Comparison of ENCODE assay signal across 2 cellular contexts in genomic region chr2:233423436-233423860, GRCh38.
TF ChIP-seq lines count a peak whose summit lies in the region.

No MANE protein-coding gene starts in this region.

TF ChIP-seq in IMR-90, 13 proteins besides CTCF, POLR2A, EP300 and RAD21:
- TF ChIP-seq BHLHE40 (IDR thresholded peaks at IDR 0.05; ENCODE audit: low read depth, low read length) (no peak), ELK1 (IDR thresholded peaks at IDR 0.05; ENCODE audit: borderline replicate concordance, low read depth, low read length) (no peak), RFX5 (IDR thresholded peaks at IDR 0.05; ENCODE audit: low read depth, low read length) (no peak), MAZ (IDR thresholded peaks at IDR 0.05; ENCODE audit: borderline replicate concordance, low read depth, low read length) (no peak), RCOR1 (IDR thresholded peaks at IDR 0.05; ENCODE audit: insufficient replicate concordance, low read length) (no peak), USF2 (IDR thresholded peaks at IDR 0.05; ENCODE audit: low read depth, low read length) (no peak), CHD1 (IDR thresholded peaks at IDR 0.05; ENCODE audit: low read depth, low read length) (no peak), MXI1 (IDR thresholded peaks at IDR 0.05; ENCODE audit: borderline replicate concordance, low read depth, low read length) (no peak), CEBPB (IDR thresholded peaks at IDR 0.05; ENCODE audit: low read depth, low read length) (no peak), SMC3 (IDR thresholded peaks at IDR 0.05; ENCODE audit: low read depth, low read length) (no peak), MAFK (IDR thresholded peaks at IDR 0.05; ENCODE audit: low read depth, low read length) (no peak), NFE2L2 (IDR thresholded peaks at IDR 0.05; ENCODE audit: low read depth, low read length) (no peak), FOS (IDR thresholded peaks at IDR 0.05; ENCODE audit: low read depth, low read length) (no peak)

TF ChIP-seq in GM12878, 131 proteins besides CTCF, POLR2A, EP300 and RAD21:
- no peak for TF ChIP-seq USF2 (IDR thresholded peaks at IDR 0.05; ENCODE audit: borderline replicate concordance, low read depth, low read length)
- no peak for TF ChIP-seq CHD4 (IDR thresholded peaks at IDR 0.05)
- no peak for TF ChIP-seq ZNF592 (IDR thresholded peaks at IDR 0.05)
- TF ChIP-seq DPF2 (IDR thresholded peaks at IDR 0.05), result 0 out of 2 replicates have a peak, but pooled peaks have one; percentile 3
- no peak for TF ChIP-seq SMARCA5 (IDR thresholded peaks at IDR 0.05)
